Comparison of ENCODE assay signal across 1 cellular context in the genomic region with DNA sequence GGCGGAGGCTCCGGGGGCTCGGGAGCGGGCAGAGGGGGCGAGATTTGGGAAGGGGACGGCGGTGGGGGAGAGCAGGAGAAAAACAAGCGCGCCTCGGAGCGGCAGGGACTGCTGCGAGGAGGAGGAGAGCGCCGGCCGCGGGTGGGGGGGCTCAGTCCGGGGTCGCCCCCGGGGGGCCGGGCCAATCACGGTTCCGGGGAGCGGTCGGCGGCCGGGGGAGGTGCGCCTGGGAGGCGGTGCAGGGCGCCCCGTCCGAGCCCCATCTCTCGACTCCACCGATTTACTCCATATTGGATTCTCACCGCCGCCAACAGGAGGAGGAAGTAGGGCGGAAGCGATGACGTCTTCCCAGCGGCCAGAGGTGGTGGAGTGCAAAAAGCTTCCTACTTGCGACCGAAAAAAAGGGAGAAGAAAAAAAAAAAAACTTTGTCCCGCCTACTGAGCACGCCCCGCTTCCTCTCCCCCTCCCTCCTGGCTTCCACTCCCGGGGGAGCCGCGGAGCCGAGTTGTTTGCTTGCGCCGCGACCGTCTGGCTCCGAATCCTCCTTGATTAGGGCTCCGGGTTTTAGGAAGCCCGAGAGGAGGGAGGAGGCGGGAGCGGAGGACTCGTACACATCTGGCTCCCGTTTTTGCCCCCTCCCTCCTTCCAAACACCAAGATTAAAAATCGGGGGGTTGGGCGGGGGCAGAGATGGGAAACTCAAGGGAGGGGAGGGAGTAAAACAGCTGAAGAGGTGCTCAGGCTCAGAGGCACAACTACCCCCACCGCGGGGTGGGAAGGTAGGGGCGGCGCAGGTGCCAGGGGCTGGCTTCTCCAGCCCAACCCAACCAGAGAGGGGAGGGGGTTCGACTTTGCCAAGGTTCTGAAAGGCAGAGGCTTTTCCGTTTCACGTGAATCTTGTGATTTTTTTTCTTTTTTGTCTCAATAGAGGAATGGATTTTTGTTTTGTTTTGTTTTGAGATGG.
TF ChIP-seq lines count a peak whose summit lies in the region.

A gene with protein sequence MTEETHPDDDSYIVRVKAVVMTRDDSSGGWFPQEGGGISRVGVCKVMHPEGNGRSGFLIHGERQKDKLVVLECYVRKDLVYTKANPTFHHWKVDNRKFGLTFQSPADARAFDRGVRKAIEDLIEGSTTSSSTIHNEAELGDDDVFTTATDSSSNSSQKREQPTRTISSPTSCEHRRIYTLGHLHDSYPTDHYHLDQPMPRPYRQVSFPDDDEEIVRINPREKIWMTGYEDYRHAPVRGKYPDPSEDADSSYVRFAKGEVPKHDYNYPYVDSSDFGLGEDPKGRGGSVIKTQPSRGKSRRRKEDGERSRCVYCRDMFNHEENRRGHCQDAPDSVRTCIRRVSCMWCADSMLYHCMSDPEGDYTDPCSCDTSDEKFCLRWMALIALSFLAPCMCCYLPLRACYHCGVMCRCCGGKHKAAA (minus strand): TSS at position 373 of the 964 bp plus-strand sequence. CDS start 612 bp downstream, outside the sequence.

TF ChIP-seq in HepG2, 621 proteins besides CTCF, POLR2A, EP300 and RAD21 (continued from another document and continues in another):
- TF ChIP-seq ZBTB40 (IDR thresholded peaks at IDR 0.05): no peak
- TF ChIP-seq ZBTB40 (CRISPR knock-in tag; IDR thresholded peaks at IDR 0.05): peak; percentile 69; the same call in 1 of the 2 replicates
- peak; percentile 53; the same call in 1 of the 2 replicates for TF ChIP-seq SIX1 (CRISPR knock-in tag; IDR thresholded peaks at IDR 0.05; ENCODE audit: borderline replicate concordance)
- peak; percentile 73; the same call in 1 of the 2 replicates for TF ChIP-seq HBP1 (CRISPR knock-in tag; IDR thresholded peaks at IDR 0.05; ENCODE audit: low read depth)
- TF ChIP-seq ZC3H13 (CRISPR knock-in tag; IDR thresholded peaks at IDR 0.05): no peak; the same call in 1 of the 2 replicates
- TF ChIP-seq ZNF414 (CRISPR knock-in tag; IDR thresholded peaks at IDR 0.05): peak; percentile 65; the same call in 1 of the 2 replicates
- no peak for TF ChIP-seq ZNF468 (CRISPR knock-in tag; IDR thresholded peaks at IDR 0.05)
- TF ChIP-seq ZNF224 (CRISPR knock-in tag; IDR thresholded peaks at IDR 0.05): 0 out of 2 replicates have a peak, but pooled peaks have one; percentile 70
- no peak for TF ChIP-seq CBX2 (IDR thresholded peaks at IDR 0.05; ENCODE audit: low read depth, low read length)
- no peak for TF ChIP-seq CBX2 (CRISPR knock-in tag; IDR thresholded peaks at IDR 0.05; ENCODE audit: low read depth)
- 0 out of 2 replicates have a peak, but pooled peaks have one; percentile 24 for TF ChIP-seq ZNF251 (CRISPR knock-in tag; IDR thresholded peaks at IDR 0.05)
- TF ChIP-seq HIVEP1 (CRISPR knock-in tag; IDR thresholded peaks at IDR 0.05): no peak
- TF ChIP-seq BCL3 (CRISPR knock-in tag; IDR thresholded peaks at IDR 0.05): peak; percentile 54; the same call in 1 of the 2 replicates
- TF ChIP-seq ZHX1 (CRISPR knock-in tag; IDR thresholded peaks at IDR 0.05; ENCODE audit: low read depth): 0 out of 2 replicates have a peak, but pooled peaks have one; percentile 16
- TF ChIP-seq AFF4 (CRISPR knock-in tag; IDR thresholded peaks at IDR 0.05): peak; percentile 90; the same call in 1 of the 2 replicates
- TF ChIP-seq SP2 (CRISPR knock-in tag; IDR thresholded peaks at IDR 0.05): peak; percentile 67
- no peak for TF ChIP-seq NFE2L1 (CRISPR knock-in tag; IDR thresholded peaks at IDR 0.05; ENCODE audit: borderline replicate concordance)
- peak; percentile 85 for TF ChIP-seq ATF1 (CRISPR knock-in tag; IDR thresholded peaks at IDR 0.05)
- TF ChIP-seq REL (CRISPR knock-in tag; conservative IDR thresholded peaks at IDR 0.05): no peak
- no peak for TF ChIP-seq NKX3-1 (CRISPR knock-in tag; IDR thresholded peaks at IDR 0.05)
- TF ChIP-seq, protein P1, sequence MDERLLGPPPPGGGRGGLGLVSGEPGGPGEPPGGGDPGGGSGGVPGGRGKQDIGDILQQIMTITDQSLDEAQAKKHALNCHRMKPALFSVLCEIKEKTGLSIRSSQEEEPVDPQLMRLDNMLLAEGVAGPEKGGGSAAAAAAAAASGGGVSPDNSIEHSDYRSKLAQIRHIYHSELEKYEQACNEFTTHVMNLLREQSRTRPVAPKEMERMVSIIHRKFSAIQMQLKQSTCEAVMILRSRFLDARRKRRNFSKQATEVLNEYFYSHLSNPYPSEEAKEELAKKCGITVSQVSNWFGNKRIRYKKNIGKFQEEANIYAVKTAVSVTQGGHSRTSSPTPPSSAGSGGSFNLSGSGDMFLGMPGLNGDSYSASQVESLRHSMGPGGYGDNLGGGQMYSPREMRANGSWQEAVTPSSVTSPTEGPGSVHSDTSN (CRISPR knock-in tag; IDR thresholded peaks at IDR 0.05): no peak
- TF ChIP-seq GTF2F1 (IDR thresholded peaks at IDR 0.05; ENCODE audit: low read length): peak; percentile 80; the same call in 1 of the 2 replicates
